ENCODE assay signal across 14 cellular contexts in the genomic region with DNA sequence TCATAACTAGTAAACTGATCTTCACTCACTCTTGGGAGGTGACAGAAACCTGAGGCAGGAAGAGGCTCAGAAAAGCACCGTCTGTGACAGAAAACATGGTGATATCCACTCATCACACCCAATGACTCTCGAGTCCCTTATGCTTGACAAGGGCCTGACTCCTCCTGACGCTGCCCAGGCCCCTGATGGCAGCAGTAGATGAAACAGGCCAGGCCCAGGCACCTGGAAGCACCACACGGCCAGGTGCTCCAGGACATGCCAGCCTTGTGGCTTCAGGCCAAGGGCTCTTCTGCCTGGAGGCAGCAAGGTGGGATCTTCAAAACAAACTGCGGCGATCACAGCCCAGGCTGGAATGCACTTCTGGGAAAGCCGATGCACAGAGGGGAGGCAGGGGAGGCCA.
"Had no signal": no experiment of that assay in that cellular context is flagged by ENCODE, and none has a peak within 500 bp of the region (broad histone marks: within the 10 kb centered on the region; RNA-seq: fewer than 3 reads in every experiment).

No MANE protein-coding gene starts in this region.

- H3K27me3 ChIP-seq: body of pancreas, left lung, pancreas, right atrium auricular region, upper lobe of right lung had no signal

- DNase-seq: activated CD4-positive, CD25-positive, alpha-beta regulatory T cell treated with anti-CD3 and anti-CD28 coated beads, Interleukin-2, amount 50 U/mL, for 72 hours; activated gamma-delta T cell treated with Interleukin-2 at 50 U/mL for 16 hours; activated T-cell treated with anti-CD3 and anti-CD28 coated beads, Interleukin-2, amount 50 U/mL, for 1 hour; body of pancreas; mammary epithelial cell; pancreas; psoas muscle; stimulated activated CD4-positive, alpha-beta T cell treated with anti-CD3 and anti-CD28 coated beads, Interleukin-4, amount 100 ng/mL, for 24 hours; stimulated activated naive CD8-positive, alpha-beta T cell treated with anti-CD3 and anti-CD28 coated beads, Interleukin-15, Interleukin-2, amounts not matched to agents 100 U/mL and 50 U/mL, for 24 hours; upper lobe of right lung had no signal

- ATAC-seq: body of pancreas; left lung; natural killer cell treated with Interleukin-12 subunit alpha and Interleukin-12 subunit beta and Interleukin-15 and Interleukin-18, amount 100 ng/mL, for 72 hours; pancreas; stimulated activated naive CD8-positive, alpha-beta T cell treated with anti-CD3 and anti-CD28 coated beads, Interleukin-15, Interleukin-2, amounts not matched to agents 100 U/mL and 50 U/mL, for 24 hours; upper lobe of right lung had no signal

- H3K27ac ChIP-seq: body of pancreas, left lung, pancreas, psoas muscle, right atrium auricular region, upper lobe of right lung, VCaP had no signal

- H3K4me3 ChIP-seq: body of pancreas, left lung, pancreas, psoas muscle, right atrium auricular region, upper lobe of right lung had no signal

- H3K9me3 ChIP-seq: body of pancreas, left lung, pancreas, psoas muscle, right atrium auricular region, upper lobe of right lung had no signal

- H3K4me1 ChIP-seq: body of pancreas, pancreas, right atrium auricular region, upper lobe of right lung had no signal
